In genomic region chr9:113657765-113658564, GRCh38 we compare ENCODE assay signal across 8 cellular contexts.
DNase-seq lines count a peak whose midpoint lies in the region; ATAC-seq and TF ChIP-seq lines count a peak whose summit lies in the region.

No MANE protein-coding gene starts in this region.

- TF ChIP-seq CTCF in VCaP (conservative IDR thresholded peaks at IDR 0.05): peak; percentile 99

- peak; percentile 89 for DNase-seq in A172 (ENCODE audit: low spot score)
- DNase-seq in NCI-H2171 treated with DMSO at 0.1 percent for 48 hours (lab: John Stamatoyannopoulos, UW): peak; percentile 74
- DNase-seq in T47D (ENCODE audit: low read depth in 1 of 2, low spot score in 1 of 2): peak; percentile 88 to 91
- peak; percentile 73 for DNase-seq in iris pigment epithelial cell (ENCODE audit: low read depth)
- DNase-seq in stimulated activated CD4-positive, alpha-beta T cell treated with anti-CD3 and anti-CD28 coated beads, Interleukin-1b, Interleukin-23, amount 100 ng/mL, for 24 hours (ENCODE audit: low read depth in 4 of 4, low spot score in 1 of 4): peak; percentile 49 to 78 (median 70)

- peak; percentile 59 for ATAC-seq in GM18499 (IDR thresholded peaks at IDR 0.05; ENCODE audit: insufficient read depth, unreplicated experiment)
- peak; percentile 70 for ATAC-seq in HG03025 (IDR thresholded peaks at IDR 0.05; ENCODE audit: low FRiP score, unreplicated experiment)

- in situ Hi-C loops in T47D (cut with HindIII; ENCODE audit: low pct_unique_long_range_greater_than_20kb, low sequenced_read_pairs): no loop called here

- no peak overlapping the region for H3K27ac ChIP-seq in VCaP
